Comparison of ENCODE assay signal across 2 cellular contexts in genomic region chr19:6141217-6141616, GRCh38.
TF ChIP-seq lines count a peak whose summit lies in the region.

No MANE protein-coding gene starts in this region.

TF ChIP-seq in HepG2, 621 proteins besides CTCF, POLR2A, EP300 and RAD21:
- TF ChIP-seq CEBPB (IDR thresholded peaks at IDR 0.05; ENCODE audit: borderline replicate concordance, low read depth, low read length) (no peak), SRF (IDR thresholded peaks at IDR 0.05; ENCODE audit: low read depth, low read length) (peak; percentile 89), KAT7 (CRISPR knock-in tag; IDR thresholded peaks at IDR 0.05; ENCODE audit: borderline replicate concordance) (no peak), ZFP36 (IDR thresholded peaks at IDR 0.05; ENCODE audit: borderline replicate concordance, low read depth, low read length, partially characterized antibody) (no peak), SETDB1 (CRISPR knock-in tag; IDR thresholded peaks at IDR 0.05; ENCODE audit: borderline replicate concordance) (0 out of 2 replicates have a peak, but pooled peaks have one; percentile 15)

TF ChIP-seq in K562, 482 proteins besides CTCF, POLR2A, EP300 and RAD21:
- TF ChIP-seq HOXB6 (CRISPR knock-in tag; IDR thresholded peaks at IDR 0.05; ENCODE audit: borderline replicate concordance) (no peak), MLLT1 (IDR thresholded peaks at IDR 0.05) (peak in 1 of 2 experiments; percentile 99; a peak in 2 of 4 replicates), ZNF23 (CRISPR knock-in tag; IDR thresholded peaks at IDR 0.05) (peak; percentile 97), ZMIZ1 (IDR thresholded peaks at IDR 0.05; ENCODE audit: low read depth in 2 of 2, low read length in 2 of 2) (peak in 1 of 2 experiments; percentile 86; a peak in 2 of 4 replicates), RBM25 (IDR thresholded peaks at IDR 0.05; ENCODE audit: low read depth, low read length, severe bottlenecking) (peak; percentile 32), ZBTB17 (CRISPR knock-in tag; IDR thresholded peaks at IDR 0.05) (peak; percentile 97), PRMT5 (CRISPR knock-in tag; IDR thresholded peaks at IDR 0.05) (no peak), CBX3 (IDR thresholded peaks at IDR 0.05; ENCODE audit: borderline replicate concordance in 1 of 2, low read length in 2 of 2) (peak in 1 of 2 experiments; percentile 88; a peak in 1 of 3 replicates)
